Comparison of ENCODE assay signal across 1 cellular context in genomic region chr13:84645196-84646071, GRCh38.
TF ChIP-seq lines count a peak whose summit lies in the region.

No MANE protein-coding gene starts in this region.

TF ChIP-seq in IMR-90, 13 proteins besides CTCF, POLR2A, EP300 and RAD21 (continued from another document):
- TF ChIP-seq ELK1 (IDR thresholded peaks at IDR 0.05; ENCODE audit: borderline replicate concordance, low read depth, low read length) (no peak), MAFK (IDR thresholded peaks at IDR 0.05; ENCODE audit: low read depth, low read length) (no peak), RCOR1 (IDR thresholded peaks at IDR 0.05; ENCODE audit: insufficient replicate concordance, low read length) (no peak), MXI1 (IDR thresholded peaks at IDR 0.05; ENCODE audit: borderline replicate concordance, low read depth, low read length) (no peak), BHLHE40 (IDR thresholded peaks at IDR 0.05; ENCODE audit: low read depth, low read length) (no peak)
